ENCODE assay signal across 26 cellular contexts in genomic region chr1:57464756-57465155, GRCh38. TPM values are rescaled to one million over a fixed set of nuclear protein-coding genes. Genes with fewer than 3 reads are reported as not detected.
DNase-seq lines count a peak whose midpoint lies in the region; ATAC-seq and TF ChIP-seq lines count a peak whose summit lies in the region.
"Had no signal": no experiment of that assay in that cellular context is flagged by ENCODE, and none has a peak within 500 bp of the region (broad histone marks: within the 10 kb centered on the region; RNA-seq: fewer than 3 reads in every experiment).

No MANE protein-coding gene starts in this region.

- no peak overlapping the region for H2BK5ac ChIP-seq in mesendoderm (ENCODE audit: low read length)

- H4K5ac ChIP-seq in mesendoderm (ENCODE audit: low read length), result no peak overlapping the region

- H3K9me2 ChIP-seq in SK-N-SH, result no peaks in the 10 kb centered on the region

- peaks cover 11% of the 10 kb centered on the region for H3F3A ChIP-seq in SK-N-SH (replicated peaks; ENCODE audit: insufficient read depth)

- peaks cover 0 to 7% of the 10 kb centered on the region in 2 donors for H3K9me3 Mint-ChIP-seq in activated naive CD4-positive, alpha-beta T cell treated with anti-CD3 and anti-CD28 coated beads, Interleukin-2, amount 50 U/mL, for 72 hours
- H3K9me3 Mint-ChIP-seq: mesothelial cell of epicardium had no signal

- no peak overlapping the region for H4K8ac ChIP-seq in mesendoderm (ENCODE audit: low read depth, low read length)

- H3K18ac ChIP-seq in mesendoderm (ENCODE audit: low read length), result peak overlapping the region; percentile 39

- POLR2A ChIA-PET in SK-N-SH (lab: Yijun Ruan, JAX), result no interaction called here

- no peak overlapping the region for H2AFZ ChIP-seq in SK-N-SH (ENCODE audit: low read depth)

- H3K36me3 Mint-ChIP-seq in activated naive CD4-positive, alpha-beta T cell treated with anti-CD3 and anti-CD28 coated beads, Interleukin-2, amount 50 U/mL, for 72 hours, result no peaks in the 10 kb centered on the region
- H3K36me3 Mint-ChIP-seq: CD4-positive, CD25-positive, alpha-beta regulatory T cell; mesothelial cell of epicardium; naive B cell had no signal

- 23% methylated on average over 3 of the region's 3 CpGs for WGBS in SK-N-SH (ENCODE audit: low lambda C conversion rate)
- WGBS in mesendoderm (ENCODE audit: extremely low coverage, insufficient coverage, low lambda C conversion rate), result no CpG with 5 or more reads among the region's 3 CpGs

- H3K56ac ChIP-seq in mesendoderm (ENCODE audit: low read length), result no peak overlapping the region

- H3K36me3 ChIP-seq in SK-N-SH (replicated peaks in 1 of 2; ENCODE audit: control insufficient read depth in 1 of 2, insufficient read depth in 2 of 2, low read length in 1 of 2) (no peaks in the 10 kb centered on the region), mesendoderm (ENCODE audit: control insufficient read depth, insufficient read depth, low read length) (no peaks in the 10 kb centered on the region)
- H3K36me3 ChIP-seq: uterus, WERI-Rb-1 had no signal

- H4K20me1 ChIP-seq in SK-N-SH (ENCODE audit: insufficient read depth), result no peaks in the 10 kb centered on the region

- no peak overlapping the region for H3K9ac ChIP-seq in SK-N-SH
- no peak overlapping the region for H3K9ac ChIP-seq in mesendoderm (ENCODE audit: low read length)

- no peak overlapping the region for H3K4me2 ChIP-seq in SK-N-SH
- H3K4me2 ChIP-seq in mesendoderm (ENCODE audit: low read length), result no peak overlapping the region

- TF ChIP-seq CTCF in SK-N-SH (IDR thresholded peaks at IDR 0.05), result no peak

- H3K27ac Mint-ChIP-seq in activated naive CD4-positive, alpha-beta T cell treated with anti-CD3 and anti-CD28 coated beads, Interleukin-2, amount 50 U/mL, for 72 hours, result no peak overlapping the region
- H3K27ac Mint-ChIP-seq: CD4-positive, CD25-positive, alpha-beta regulatory T cell; dendritic cell treated with granulocyte-macrophage colony-stimulating factor and Interleukin-4, amounts not matched to agents 40 ng/mL and 50 ng/mL, for 4 days; mesothelial cell of epicardium; naive B cell; stimulated activated naive CD8-positive, alpha-beta T cell treated with anti-CD3 and anti-CD28 coated beads, Interleukin-15, Interleukin-2, amounts not matched to agents 100 ng/mL and 50 ng/mL, for 24 hours had no signal

- H3K79me1 ChIP-seq in mesendoderm (ENCODE audit: low read length), result no peaks in the 10 kb centered on the region

- CTCF ChIA-PET in SK-N-SH (lab: Yijun Ruan, JAX), result interaction anchor here (0.9 kb wide), 1 partner anchor 36 kb away, joined by 3 read pairs; no protein-coding TSS in a partner anchor

- H3K27me3 ChIP-seq in SK-N-SH (ENCODE audit: insufficient read depth) (no peaks in the 10 kb centered on the region), mesendoderm (ENCODE audit: insufficient read depth, low read length, poor library complexity) (no peaks in the 10 kb centered on the region)
- H3K27me3 ChIP-seq: uterus had no signal

- H3K79me2 ChIP-seq in SK-N-SH (ENCODE audit: insufficient read depth), result no peaks in the 10 kb centered on the region
- no peaks in the 10 kb centered on the region for H3K79me2 ChIP-seq in mesendoderm (ENCODE audit: control insufficient read depth, insufficient read depth, low read length)

- peak in 1 of 2 experiments; percentile 10; a peak in 1 of 4 replicates for TF ChIP-seq EP300 in SK-N-SH (IDR thresholded peaks at IDR 0.05; ENCODE audit: borderline replicate concordance in 1 of 2, low read depth in 1 of 2, low read length in 1 of 2)

- intact Hi-C loops in left cardiac atrium (cut with DNase I), result loop anchor here in 1 of 2 donors (5.0 kb wide), 1 partner anchor 207 kb away; no protein-coding TSS in a partner anchor

- TF ChIP-seq RAD21 in SK-N-SH (IDR thresholded peaks at IDR 0.05; ENCODE audit: low read length), result no peak

- no peaks in the 10 kb centered on the region for H3K9me3 ChIP-seq in SK-N-SH
- H3K9me3 ChIP-seq: uterus had no signal

- peak overlapping the region; percentile 36 for H3K4ac ChIP-seq in mesendoderm (ENCODE audit: low read depth, low read length)

- H3K4me3 ChIP-seq in SK-N-SH (ENCODE audit: low read depth in 2 of 2, low read length in 1 of 2), result no peak overlapping the region
- no peak overlapping the region for H3K4me3 ChIP-seq in mesendoderm (ENCODE audit: low read length)
- H3K4me3 ChIP-seq: uterus had no signal

- no peak overlapping the region for H2BK120ac ChIP-seq in mesendoderm (ENCODE audit: low read depth, low read length)

- no peak overlapping the region for H3K23ac ChIP-seq in mesendoderm (ENCODE audit: low read length)

- H3K27ac ChIP-seq in SK-N-SH (ENCODE audit: low read depth in 2 of 2, low read length in 1 of 2) (no peak overlapping the region; a peak in 1 of 4 replicates), mesendoderm (ENCODE audit: low read depth, low read length) (no peak overlapping the region)
- H3K27ac ChIP-seq: uterus, WERI-Rb-1 had no signal

- no peak for ATAC-seq in left cardiac atrium
- ATAC-seq in GM19324 (IDR thresholded peaks at IDR 0.05; ENCODE audit: low FRiP score, unreplicated experiment), result no peak
- no peak for ATAC-seq in activated naive CD4-positive, alpha-beta T cell treated with anti-CD3 and anti-CD28 coated beads, Interleukin-2, amount 50 U/mL, for 72 hours
- ATAC-seq: left ventricle myocardium superior had no signal

- peaks cover 4 to 29% of the 10 kb centered on the region in 2 experiments for H3K4me1 ChIP-seq in SK-N-SH (ENCODE audit: control insufficient read depth in 1 of 2, insufficient read depth in 2 of 2, low read depth in 1 of 2, low read length in 1 of 2)
- peaks cover 2% of the 10 kb centered on the region for H3K4me1 ChIP-seq in mesendoderm (ENCODE audit: control insufficient read depth, low read depth, low read length)
- H3K4me1 ChIP-seq: uterus had no signal

- H2BK15ac ChIP-seq in mesendoderm (replicated peaks; ENCODE audit: low read depth), result no peak overlapping the region

- H2AK5ac ChIP-seq in mesendoderm (ENCODE audit: low read length), result no peak overlapping the region

- DNase-seq in DMS153 (lab: John Stamatoyannopoulos, UW), result peak; percentile 10
- no peak for DNase-seq in DMS153 treated with DMSO at 0.1 percent for 48 hours (lab: John Stamatoyannopoulos, UW; ENCODE audit: unreplicated experiment)
- DNase-seq in HuH-7 (ENCODE audit: low spot score), result peak; percentile 12
- DNase-seq in SK-N-SH, result no peak
- no peak for DNase-seq in mesendoderm
- no peak for DNase-seq in left cardiac atrium
- no peak for DNase-seq in activated naive CD4-positive, alpha-beta T cell treated with anti-CD3 and anti-CD28 coated beads, Interleukin-2, amount 50 U/mL, for 72 hours (ENCODE audit: low spot score in 2 of 2)
- DNase-seq: 8988T; activated CD4-positive, alpha-beta T cell treated with anti-CD3 and anti-CD28 coated beads, Interleukin-2, amount 50 U/mL, for 1 hour; activated T-cell treated with anti-CD3 and anti-CD28 coated beads, Interleukin-2, amount 50 U/mL, for 48 hours; CD4-positive, CD25-positive, alpha-beta regulatory T cell; central memory CD4-positive, alpha-beta T cell; DMS79 treated with DMSO at 0.1 percent for 48 hours; hypothalamus; left ventricle myocardium superior; naive B cell; NCI-H1694; NCI-H446; NK-92 treated with Interleukin-12 subunit alpha and Interleukin-12 subunit beta, amount 100 ng/mL, for 24 hours; Right ventricle myocardium superior; uterus; WERI-Rb-1 had no signal

TF ChIP-seq in SK-N-SH, 30 proteins besides CTCF, POLR2A, EP300 and RAD21:
- TF ChIP-seq TEAD4 (IDR thresholded peaks at IDR 0.05; ENCODE audit: borderline replicate concordance, insufficient read depth) (no peak), RXRA (IDR thresholded peaks at IDR 0.05; ENCODE audit: borderline replicate concordance, low read depth) (no peak), NFIC (IDR thresholded peaks at IDR 0.05; ENCODE audit: borderline replicate concordance) (peak; percentile 22; the same call in 1 of the 2 replicates), TCF12 (IDR thresholded peaks at IDR 0.05) (peak; percentile 57), POLR2AphosphoS5 (IDR thresholded peaks at IDR 0.05; ENCODE audit: low read depth, low read length) (no peak), PBX3 (IDR thresholded peaks at IDR 0.05) (peak; percentile 33; the same call in 1 of the 2 replicates), ELF1 (IDR thresholded peaks at IDR 0.05) (no peak), FOXM1 (IDR thresholded peaks at IDR 0.05; ENCODE audit: low read depth) (no peak)

RNA-seq across cellular contexts. Expression of gene DAB1, which starts 40.9 kb away (rescaled TPM):
- polyA plus RNA-seq in SK-N-SH (2012; rRNA removed), result 2.3 and 2.9 TPM in 2 replicates
- 3.1 TPM in 2 replicates for polyA plus RNA-seq in SK-N-SH (2012; cell fraction: cytosol; rRNA removed)
- 2.2 and 3.0 TPM in 2 replicates for polyA plus RNA-seq in SK-N-SH (2012; cell fraction: nucleus; rRNA removed)
- polyA plus RNA-seq in mesendoderm (2013, experiment 1 of 2), result 41.9 TPM
- polyA plus RNA-seq in mesendoderm (2013, experiment 2 of 2), result 42.2 TPM
- total RNA-seq in left cardiac atrium, result 1 to 10 TPM in 1 of 2 donors, under 1 TPM in 1; 0.91 to 1.8 TPM
- under 1 TPM in 1 of 2 donors, not detected in 1; 0.14 TPM for total RNA-seq in activated naive CD4-positive, alpha-beta T cell treated with anti-CD3 and anti-CD28 coated beads, Interleukin-2, amount 50 U/mL, for 72 hours

Comparison
In these comparisons a context has a peak if more than half of its experiments do, and no peak if none do; other contexts are left out.
1. DNase-seq: peak in DMS153 (single experiment) and HuH-7 (single experiment); none in DMS153 treated with DMSO at 0.1 percent for 48 hours (single experiment), SK-N-SH (single experiment), mesendoderm (single experiment), left cardiac atrium (single experiment) and activated naive CD4-positive, alpha-beta T cell treated with anti-CD3 and anti-CD28 coated beads, Interleukin-2, amount 50 U/mL, for 72 hours (0 of 2).